ENCODE assay signal across 10 cellular contexts in the genomic region with DNA sequence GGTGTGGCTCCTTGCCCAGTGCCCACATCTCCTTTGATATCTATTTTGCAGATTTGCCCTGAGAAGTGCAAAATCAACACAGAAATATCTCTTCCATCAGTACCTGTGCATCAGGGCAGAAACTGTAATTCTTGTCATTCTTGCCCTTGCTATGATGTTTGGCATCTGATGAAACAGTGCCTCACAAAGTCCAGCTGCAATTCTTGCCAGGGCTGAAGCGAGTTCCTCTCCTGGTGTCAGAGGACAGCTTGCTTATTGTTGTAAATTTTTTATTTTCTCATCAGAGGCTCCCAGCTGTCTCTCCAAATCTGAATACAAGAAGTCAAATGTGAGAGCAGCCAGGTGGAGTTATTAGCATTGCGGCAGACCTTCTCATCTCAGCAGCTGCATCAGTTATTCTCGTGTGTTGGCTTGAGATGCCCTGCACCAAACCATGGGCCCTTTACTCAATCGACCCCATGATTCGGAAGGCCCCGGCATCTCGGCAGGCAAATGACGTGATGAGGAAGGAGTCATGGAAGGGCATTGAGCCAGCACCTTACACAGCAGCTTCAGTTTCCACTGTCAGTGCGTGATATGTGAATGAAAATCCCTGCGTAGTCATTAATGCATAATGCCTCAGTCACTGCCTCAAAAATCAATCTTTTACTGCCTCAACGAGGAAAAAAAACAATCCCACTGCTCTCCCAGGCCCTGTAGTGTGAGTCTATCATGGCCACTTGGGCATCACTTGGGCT.
DNase-seq lines count a peak whose midpoint lies in the region; ATAC-seq, FAIRE-seq and TF ChIP-seq lines count a peak whose summit lies in the region.
"Had no signal": no experiment of that assay in that cellular context is flagged by ENCODE, and none has a peak within 500 bp of the region (broad histone marks: within the 10 kb centered on the region; RNA-seq: fewer than 3 reads in every experiment).

No MANE protein-coding gene starts in this region.

- no peaks in the 10 kb centered on the region for H3K27me3 ChIP-seq in colonic mucosa

- peaks cover 3% of the 10 kb centered on the region for H3K4me1 ChIP-seq in colonic mucosa

- H3K9me3 Mint-ChIP-seq in activated CD4-positive, alpha-beta T cell treated with anti-CD3 and anti-CD28 coated beads, Interleukin-2, amount 10 ng/mL, durations not matched to agents 7 days and 5 days: peaks cover 2% of the 10 kb centered on the region
- H3K9me3 Mint-ChIP-seq in activated T-helper 17 cell treated with anti-CD3 and anti-CD28 coated beads, Interleukin-2, amount 50 U/mL, for 72 hours: no peaks in the 10 kb centered on the region

- H3K27ac Mint-ChIP-seq in activated CD4-positive, alpha-beta T cell treated with anti-CD3 and anti-CD28 coated beads, Interleukin-2, amount 10 ng/mL, durations not matched to agents 7 days and 5 days: peak overlapping the region; percentile 78
- no peak overlapping the region for H3K27ac Mint-ChIP-seq in activated T-helper 17 cell treated with anti-CD3 and anti-CD28 coated beads, Interleukin-2, amount 50 U/mL, for 72 hours

- no peaks in the 10 kb centered on the region for H3K36me3 ChIP-seq in colonic mucosa

- H3K27ac ChIP-seq in colonic mucosa: no peak overlapping the region

- CTCF ChIA-PET in activated CD4-positive, alpha-beta T cell treated with anti-CD3 and anti-CD28 coated beads, Interleukin-2, amount 10 ng/mL, durations not matched to agents 7 days and 5 days (lab: Charles Lee): interaction anchor here (1.8 kb wide), 1 partner anchor 16 kb away, joined by 8 read pairs; no protein-coding TSS in a partner anchor

- peak; percentile 2 for ATAC-seq in activated T-helper 17 cell treated with anti-CD3 and anti-CD28 coated beads, Interleukin-2, amount 50 U/mL, for 72 hours (replicated peaks)

- H3K4me3 Mint-ChIP-seq in activated CD4-positive, alpha-beta T cell treated with anti-CD3 and anti-CD28 coated beads, Interleukin-2, amount 10 ng/mL, durations not matched to agents 7 days and 5 days: no peak overlapping the region
- no peak overlapping the region for H3K4me3 Mint-ChIP-seq in activated T-helper 17 cell treated with anti-CD3 and anti-CD28 coated beads, Interleukin-2, amount 50 U/mL, for 72 hours

- H3K36me3 Mint-ChIP-seq in activated CD4-positive, alpha-beta T cell treated with anti-CD3 and anti-CD28 coated beads, Interleukin-2, amount 10 ng/mL, durations not matched to agents 7 days and 5 days (ENCODE audit: low read depth): peaks cover 2% of the 10 kb centered on the region
- no peaks in the 10 kb centered on the region for H3K36me3 Mint-ChIP-seq in activated T-helper 17 cell treated with anti-CD3 and anti-CD28 coated beads, Interleukin-2, amount 50 U/mL, for 72 hours (ENCODE audit: low read depth)

- DNase-seq in activated CD4-positive, alpha-beta T cell treated with anti-CD3 and anti-CD28 coated beads, Interleukin-2, amount 10 ng/mL, durations not matched to agents 7 days and 5 days: no peak
- no peak for DNase-seq in activated CD4-positive, alpha-beta T cell treated with anti-CD3 and anti-CD28 coated beads for 4 hours
- DNase-seq in superior temporal gyrus (ENCODE audit: extremely low spot score) (peak; percentile 71), NCI-H2227 (lab: John Stamatoyannopoulos, UW; ENCODE audit: unreplicated experiment) (no peak), cerebellum (ENCODE audit: low spot score) (no peak), colonic mucosa (no peak)
- DNase-seq: activated T-cell treated with anti-CD3 and anti-CD28 coated beads, Interleukin-2, amount 50 U/mL, for 48 hours; SW 1271 had no signal

- H3K27me3 Mint-ChIP-seq in activated CD4-positive, alpha-beta T cell treated with anti-CD3 and anti-CD28 coated beads, Interleukin-2, amount 10 ng/mL, durations not matched to agents 7 days and 5 days: peaks cover 5% of the 10 kb centered on the region
- H3K27me3 Mint-ChIP-seq in activated T-helper 17 cell treated with anti-CD3 and anti-CD28 coated beads, Interleukin-2, amount 50 U/mL, for 72 hours: no peaks in the 10 kb centered on the region

- peak; percentile 66 for FAIRE-seq in islet of Langerhans (lab: Jason Lieb, UNC)

- H3K4me3 ChIP-seq in colonic mucosa: no peak overlapping the region

- no peak overlapping the region for H3K9ac ChIP-seq in colonic mucosa (ENCODE audit: low read depth in 2 of 2, low read length in 2 of 2)

- TF ChIP-seq CTCF in colonic mucosa (IDR thresholded peaks at IDR 0.05): no peak

- peaks cover 50% of the 10 kb centered on the region for H3K4me1 Mint-ChIP-seq in activated CD4-positive, alpha-beta T cell treated with anti-CD3 and anti-CD28 coated beads, Interleukin-2, amount 10 ng/mL, durations not matched to agents 7 days and 5 days
- H3K4me1 Mint-ChIP-seq in activated T-helper 17 cell treated with anti-CD3 and anti-CD28 coated beads, Interleukin-2, amount 50 U/mL, for 72 hours: peaks cover 23% of the 10 kb centered on the region

- POLR2A ChIA-PET in activated CD4-positive, alpha-beta T cell treated with anti-CD3 and anti-CD28 coated beads, Interleukin-2, amount 10 ng/mL, durations not matched to agents 7 days and 5 days (lab: Charles Lee): no interaction called here

- intact Hi-C loops in colonic mucosa (cut with DNase I): no loop called here

- no peaks in the 10 kb centered on the region for H3K9me3 ChIP-seq in colonic mucosa
